In the genomic region with DNA sequence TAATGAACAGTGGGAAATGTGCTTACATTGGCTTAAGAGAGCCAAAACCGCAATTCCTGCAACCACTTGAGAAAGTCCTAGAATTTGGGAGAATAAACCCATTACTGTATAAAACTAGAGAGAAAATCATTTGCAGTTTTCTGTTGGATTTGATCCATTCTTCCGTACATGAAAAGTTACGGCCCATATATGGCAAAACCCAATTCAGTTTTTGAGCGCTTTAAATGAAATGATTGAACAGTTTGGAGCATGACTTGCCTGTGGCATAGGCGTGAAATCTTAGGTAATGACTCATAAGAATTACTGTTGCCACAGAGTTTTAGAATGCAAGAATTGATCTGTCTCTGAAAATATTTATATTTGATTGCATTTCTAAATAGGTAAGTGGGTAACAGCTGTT, we compare ENCODE assay signal across 11 cellular contexts. TPM values are rescaled to one million over a fixed set of nuclear protein-coding genes. Genes with fewer than 3 reads are reported as not detected.
DNase-seq lines count a peak whose midpoint lies in the region; ATAC-seq and TF ChIP-seq lines count a peak whose summit lies in the region.
"Had no signal": no experiment of that assay in that cellular context is flagged by ENCODE, and none has a peak within 500 bp of the region (broad histone marks: within the 10 kb centered on the region; RNA-seq: fewer than 3 reads in every experiment).

No MANE protein-coding gene starts in this region.

- no peaks in the 10 kb centered on the region for H3K36me3 Mint-ChIP-seq in activated CD8-positive, alpha-beta T cell treated with anti-CD3 and anti-CD28 coated beads for 36 hours (ENCODE audit: low read depth)
- H3K36me3 Mint-ChIP-seq in activated CD8-positive, alpha-beta T cell treated with anti-CD3 and anti-CD28 coated beads, Interleukin-2, amount 10 ng/mL, durations not matched to agents 7 days and 5 days (ENCODE audit: low read depth), result peaks cover 4% of the 10 kb centered on the region
- peaks cover 0 to 1% of the 10 kb centered on the region in 2 donors for H3K36me3 Mint-ChIP-seq in CD14-positive monocyte

- H3K4me3 Mint-ChIP-seq in activated CD8-positive, alpha-beta T cell treated with anti-CD3 and anti-CD28 coated beads for 36 hours, result no peak overlapping the region
- H3K4me3 Mint-ChIP-seq in activated CD8-positive, alpha-beta T cell treated with anti-CD3 and anti-CD28 coated beads, Interleukin-2, amount 10 ng/mL, durations not matched to agents 7 days and 5 days, result no peak overlapping the region
- H3K4me3 Mint-ChIP-seq in stimulated activated naive CD8-positive, alpha-beta T cell treated with anti-CD3 and anti-CD28 coated beads, Interleukin-15, amount 100 ng/mL, for 72 hours, result peak overlapping the region; percentile 3 to 13
- no peak overlapping the region for H3K4me3 Mint-ChIP-seq in CD14-positive monocyte

- peak; percentile 57 for ATAC-seq in activated CD8-positive, alpha-beta T cell treated with anti-CD3 and anti-CD28 coated beads for 36 hours
- ATAC-seq in activated CD8-positive, alpha-beta T cell treated with anti-CD3 and anti-CD28 coated beads, Interleukin-2, amount 10 ng/mL, durations not matched to agents 7 days and 5 days, result no peak
- peak; percentile 78 for ATAC-seq in stimulated activated naive CD8-positive, alpha-beta T cell treated with anti-CD3 and anti-CD28 coated beads, Interleukin-15, amount 100 ng/mL, for 72 hours
- ATAC-seq: psoas muscle had no signal

- no peaks in the 10 kb centered on the region for H3K9me3 Mint-ChIP-seq in activated CD8-positive, alpha-beta T cell treated with anti-CD3 and anti-CD28 coated beads for 36 hours
- H3K9me3 Mint-ChIP-seq in activated CD8-positive, alpha-beta T cell treated with anti-CD3 and anti-CD28 coated beads, Interleukin-2, amount 10 ng/mL, durations not matched to agents 7 days and 5 days (ENCODE audit: insufficient read depth), result no peaks in the 10 kb centered on the region
- H3K9me3 Mint-ChIP-seq in stimulated activated naive CD8-positive, alpha-beta T cell treated with anti-CD3 and anti-CD28 coated beads, Interleukin-15, amount 100 ng/mL, for 72 hours, result no peaks in the 10 kb centered on the region
- peaks cover 0 to 2% (median 0%) of the 10 kb centered on the region in 7 donors for H3K9me3 Mint-ChIP-seq in CD14-positive monocyte

- no peaks in the 10 kb centered on the region for H3K27me3 Mint-ChIP-seq in activated CD8-positive, alpha-beta T cell treated with anti-CD3 and anti-CD28 coated beads for 36 hours
- no peaks in the 10 kb centered on the region for H3K27me3 Mint-ChIP-seq in activated CD8-positive, alpha-beta T cell treated with anti-CD3 and anti-CD28 coated beads, Interleukin-2, amount 10 ng/mL, durations not matched to agents 7 days and 5 days (ENCODE audit: low read depth)
- H3K27me3 Mint-ChIP-seq in stimulated activated naive CD8-positive, alpha-beta T cell treated with anti-CD3 and anti-CD28 coated beads, Interleukin-15, amount 100 ng/mL, for 72 hours, result no peaks in the 10 kb centered on the region
- H3K27me3 Mint-ChIP-seq in CD14-positive monocyte (ENCODE audit: low read depth in 3 of 3), result no peaks in the 10 kb centered on the region

- intact Hi-C loops in activated CD8-positive, alpha-beta T cell treated with anti-CD3 and anti-CD28 coated beads for 36 hours (cut with micrococcal nuclease), result no loop called here
- intact Hi-C loops in CD14-positive monocyte (cut with micrococcal nuclease), result no loop called here

- POLR2A ChIA-PET in activated CD8-positive, alpha-beta T cell treated with anti-CD3 and anti-CD28 coated beads for 36 hours (lab: Charles Lee), result interaction anchor here (1.0 kb wide), 1 partner anchor 649 kb away, joined by 3 read pairs; no protein-coding TSS in a partner anchor
- POLR2A ChIA-PET in activated CD8-positive, alpha-beta T cell treated with anti-CD3 and anti-CD28 coated beads, Interleukin-2, amount 10 ng/mL, durations not matched to agents 7 days and 5 days (lab: Charles Lee), result no interaction called here

- CTCF ChIA-PET in activated CD8-positive, alpha-beta T cell treated with anti-CD3 and anti-CD28 coated beads for 36 hours (lab: Charles Lee), result no interaction called here
- CTCF ChIA-PET in activated CD8-positive, alpha-beta T cell treated with anti-CD3 and anti-CD28 coated beads, Interleukin-2, amount 10 ng/mL, durations not matched to agents 7 days and 5 days (lab: Charles Lee), result interaction anchor here (1.5 kb wide), 1 partner anchor 518 kb away, joined by 3 read pairs; no protein-coding TSS in a partner anchor

- peaks cover 27% of the 10 kb centered on the region for H3K4me1 Mint-ChIP-seq in activated CD8-positive, alpha-beta T cell treated with anti-CD3 and anti-CD28 coated beads for 36 hours (ENCODE audit: low read depth)
- peaks cover 20% of the 10 kb centered on the region for H3K4me1 Mint-ChIP-seq in activated CD8-positive, alpha-beta T cell treated with anti-CD3 and anti-CD28 coated beads, Interleukin-2, amount 10 ng/mL, durations not matched to agents 7 days and 5 days (ENCODE audit: low read depth)
- H3K4me1 Mint-ChIP-seq in stimulated activated naive CD8-positive, alpha-beta T cell treated with anti-CD3 and anti-CD28 coated beads, Interleukin-15, amount 100 ng/mL, for 72 hours, result peaks cover 29% of the 10 kb centered on the region
- H3K4me1 Mint-ChIP-seq in CD14-positive monocyte, result peaks cover 13% of the 10 kb centered on the region

- peak overlapping the region; percentile 12 for H3K27ac Mint-ChIP-seq in activated CD8-positive, alpha-beta T cell treated with anti-CD3 and anti-CD28 coated beads for 36 hours
- no peak overlapping the region for H3K27ac Mint-ChIP-seq in activated CD8-positive, alpha-beta T cell treated with anti-CD3 and anti-CD28 coated beads, Interleukin-2, amount 10 ng/mL, durations not matched to agents 7 days and 5 days
- H3K27ac Mint-ChIP-seq in stimulated activated naive CD8-positive, alpha-beta T cell treated with anti-CD3 and anti-CD28 coated beads, Interleukin-15, amount 100 ng/mL, for 72 hours, result peak overlapping the region in 1 of 2 donors; percentile 82
- H3K27ac Mint-ChIP-seq in CD14-positive monocyte, result no peak overlapping the region

- no peak for TF ChIP-seq CTCF in activated CD8-positive, alpha-beta T cell treated with anti-CD3 and anti-CD28 coated beads for 36 hours (IDR thresholded peaks at IDR 0.05)
- no peak for TF ChIP-seq CTCF in CD14-positive monocyte (IDR thresholded peaks at IDR 0.05)

- no peak for DNase-seq in activated CD8-positive, alpha-beta T cell treated with anti-CD3 and anti-CD28 coated beads for 36 hours
- no peak for DNase-seq in activated CD8-positive, alpha-beta T cell treated with anti-CD3 and anti-CD28 coated beads, Interleukin-2, amount 10 ng/mL, durations not matched to agents 7 days and 5 days
- DNase-seq in amniotic epithelial cell (ENCODE audit: low read depth) (peak; percentile 37), fibroblast of peridontal ligament (ENCODE audit: extremely low read depth) (peak; percentile 91), CD14-positive monocyte (ENCODE audit: low spot score) (no peak), NCI-H128 (lab: John Stamatoyannopoulos, UW; ENCODE audit: unreplicated experiment) (no peak), dedifferentiated amniotic fluid mesenchymal stem cell (ENCODE audit: extremely low spot score) (no peak)
- no peak for DNase-seq in stimulated activated naive CD8-positive, alpha-beta T cell treated with anti-CD3 and anti-CD28 coated beads, Interleukin-15, amount 100 ng/mL, for 72 hours
- DNase-seq: colonic mucosa, NCI-H524 treated with DMSO at 0.1 percent for 48 hours, psoas muscle had no signal

RNA-seq across cellular contexts. Expression of a gene that starts 52.0 kb away (rescaled TPM):
- total RNA-seq in activated CD8-positive, alpha-beta T cell treated with anti-CD3 and anti-CD28 coated beads for 36 hours, result 1 to 10 TPM; 8.2 to 8.6 TPM
- 1 to 10 TPM; 2.9 to 3.5 TPM for total RNA-seq in activated CD8-positive, alpha-beta T cell treated with anti-CD3 and anti-CD28 coated beads, Interleukin-2, amount 10 ng/mL, durations not matched to agents 7 days and 5 days
- polyA plus RNA-seq in CD14-positive monocyte, result under 1 TPM; 0.04 to 0.55 TPM

Comparison
In these comparisons a context has a peak if more than half of its experiments do, and no peak if none do; other contexts are left out.
1. DNase-seq: peak in amniotic epithelial cell (single experiment) and fibroblast of peridontal ligament (single experiment); none in activated CD8-positive, alpha-beta T cell treated with anti-CD3 and anti-CD28 coated beads for 36 hours (single experiment), activated CD8-positive, alpha-beta T cell treated with anti-CD3 and anti-CD28 coated beads, Interleukin-2, amount 10 ng/mL, durations not matched to agents 7 days and 5 days (single experiment), stimulated activated naive CD8-positive, alpha-beta T cell treated with anti-CD3 and anti-CD28 coated beads, Interleukin-15, amount 100 ng/mL, for 72 hours (0 of 2), CD14-positive monocyte (single experiment), NCI-H128 (single experiment) and dedifferentiated amniotic fluid mesenchymal stem cell (single experiment).
2. H3K4me3 Mint-ChIP-seq: peak in stimulated activated naive CD8-positive, alpha-beta T cell treated with anti-CD3 and anti-CD28 coated beads, Interleukin-15, amount 100 ng/mL, for 72 hours (2 of 2); none in activated CD8-positive, alpha-beta T cell treated with anti-CD3 and anti-CD28 coated beads for 36 hours (single experiment), activated CD8-positive, alpha-beta T cell treated with anti-CD3 and anti-CD28 coated beads, Interleukin-2, amount 10 ng/mL, durations not matched to agents 7 days and 5 days (single experiment) and CD14-positive monocyte (0 of 2).